ENCODE assay signal across 25 cellular contexts in the genomic region with DNA sequence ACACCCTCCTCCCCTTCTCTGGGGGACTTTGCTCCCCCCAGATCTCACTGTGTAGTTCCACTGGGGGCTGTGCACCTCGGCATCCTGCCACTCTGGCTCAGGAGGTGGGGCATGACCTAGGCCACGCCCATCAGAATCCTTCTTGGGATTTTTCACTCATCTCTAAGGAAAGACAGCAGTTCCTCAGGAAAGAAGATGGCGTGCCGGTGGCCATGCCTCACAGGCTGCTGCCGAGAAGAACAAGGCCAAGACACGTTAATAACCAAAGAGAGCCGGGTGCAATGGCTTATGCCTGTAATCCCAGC. TPM values are rescaled to one million over a fixed set of nuclear protein-coding genes. Genes with fewer than 3 reads are reported as not detected.
DNase-seq lines count a peak whose midpoint lies in the region; ATAC-seq, FAIRE-seq and TF ChIP-seq lines count a peak whose summit lies in the region.
"Had no signal": no experiment of that assay in that cellular context is flagged by ENCODE, and none has a peak within 500 bp of the region (broad histone marks: within the 10 kb centered on the region; RNA-seq: fewer than 3 reads in every experiment).

No MANE protein-coding gene starts in this region.

- no peak for FAIRE-seq in HepG2 (lab: Jason Lieb, UNC)
- FAIRE-seq: G401.6, GM12892, H54 had no signal

- TF ChIP-seq RAD21 in HepG2 (CRISPR knock-in tag; IDR thresholded peaks at IDR 0.05), result no peak

- H3K9ac ChIP-seq in HepG2 (ENCODE audit: insufficient read depth, low read depth, low read length), result no peak overlapping the region
- H3K9ac ChIP-seq: BLaER1 treated with 17β-estradiol and CSF1 and Interleukin-3, amounts not matched to agents 10 nM and 100 nM had no signal

- peak; percentile 50 for ATAC-seq in WTC11
- ATAC-seq in HepG2, result no peak
- ATAC-seq: SK-N-SH treated with all-trans-retinoic acid at 6 μM for 48 hours had no signal

- TF ChIP-seq CTCF in WTC11 (IDR thresholded peaks at IDR 0.05) (no peak), HepG2 (CRISPR knock-in tag; IDR thresholded peaks at IDR 0.05) (no peak), chondrocyte (IDR thresholded peaks at IDR 0.05) (no peak), PC-9 (conservative IDR thresholded peaks at IDR 0.05) (no peak)

- H3K4me3 ChIP-seq in HepG2 (replicated peaks in 1 of 3; ENCODE audit: insufficient read depth in 1 of 3, low read depth in 2 of 3, low read length in 3 of 3) (no peak overlapping the region), PC-9 (no peak overlapping the region)
- H3K4me3 ChIP-seq: BLaER1 treated with 17β-estradiol and CSF1 and Interleukin-3, amounts not matched to agents 10 nM and 100 nM; Peyer's patch had no signal

- H4K20me1 ChIP-seq in HepG2 (ENCODE audit: insufficient read depth, low read length) (no peaks in the 10 kb centered on the region), PC-9 (ENCODE audit: insufficient read depth) (no peaks in the 10 kb centered on the region)

- H3K27me3 ChIP-seq in HepG2 (ENCODE audit: control insufficient read depth in 1 of 2, insufficient read depth in 2 of 2, low read length in 2 of 2) (peaks cover 8 to 49% of the 10 kb centered on the region in 2 experiments; a peak in 4 of 5 replicates), PC-9 (ENCODE audit: insufficient read depth, low read depth) (0 out of 2 replicates have a peak, but pooled peaks cover 4% of the 10 kb centered on the region)

- H3K9me2 ChIP-seq in PC-9 (ENCODE audit: insufficient read depth), result no peaks in the 10 kb centered on the region

- H3K79me2 ChIP-seq in HepG2 (ENCODE audit: insufficient read depth, low read length) (no peaks in the 10 kb centered on the region), PC-9 (ENCODE audit: low read depth) (no peaks in the 10 kb centered on the region)

- H3K4me1 Mint-ChIP-seq in WTC11, result peaks cover 16% of the 10 kb centered on the region
- H3K4me1 Mint-ChIP-seq in chondrocyte (ENCODE audit: low read depth), result peaks cover 19% of the 10 kb centered on the region

- no peaks in the 10 kb centered on the region for H3K9me3 Mint-ChIP-seq in WTC11
- H3K9me3 Mint-ChIP-seq in chondrocyte (ENCODE audit: low read depth), result no peaks in the 10 kb centered on the region
- H3K9me3 Mint-ChIP-seq: CD4-positive, alpha-beta memory T cell had no signal

- H3K36me3 Mint-ChIP-seq in WTC11 (no peaks in the 10 kb centered on the region), chondrocyte (ENCODE audit: low read depth) (no peaks in the 10 kb centered on the region)
- H3K36me3 Mint-ChIP-seq: CD4-positive, alpha-beta memory T cell had no signal

- no peaks in the 10 kb centered on the region for H3F3A ChIP-seq in PC-9 (ENCODE audit: insufficient read depth, low read depth)

- in situ Hi-C loops in HepG2 (cut with HindIII; ENCODE audit: extremely low pct_ligation_motif_present, low pct_unique_long_range_greater_than_20kb), result no loop called here

- CTCF ChIA-PET in WTC11 (lab: Charles Lee), result interaction anchor here (0.6 to 2.0 kb wide), 4 partner anchors 10 to 45 kb away, joined by 3 to 14 read pairs (median 6); no protein-coding TSS in a partner anchor
- CTCF ChIA-PET in HepG2 (lab: Yijun Ruan, JAX; ENCODE audit: low intra/inter-chr PET ratio, low total read pairs), result no interaction called here
- CTCF ChIA-PET in PC-9 (lab: Charles Lee), result no interaction called here

- no peak overlapping the region for H3K4me3 Mint-ChIP-seq in WTC11
- no peak overlapping the region for H3K4me3 Mint-ChIP-seq in chondrocyte (ENCODE audit: unreplicated experiment)
- H3K4me3 Mint-ChIP-seq: HFFc6 had no signal

- H3K27ac ChIP-seq in HepG2 (ENCODE audit: extremely low read length, insufficient read depth, low read length) (no peak overlapping the region), PC-9 (no peak overlapping the region)
- H3K27ac ChIP-seq: 22Rv1; BLaER1 treated with 17β-estradiol and CSF1 and Interleukin-3, amounts not matched to agents 10 nM and 100 nM; HL-60; Peyer's patch had no signal

- H3K4me1 ChIP-seq in HepG2 (ENCODE audit: insufficient read depth, low read length), result no peaks in the 10 kb centered on the region
- H3K4me1 ChIP-seq in PC-9 (replicated peaks; ENCODE audit: insufficient read depth), result no peaks in the 10 kb centered on the region

- H3K27me3 Mint-ChIP-seq in WTC11 (ENCODE audit: low read depth) (peaks cover 35% of the 10 kb centered on the region), chondrocyte (ENCODE audit: low read depth) (peaks cover 3% of the 10 kb centered on the region)

- TF ChIP-seq EP300 in HepG2 (IDR thresholded peaks at IDR 0.05; ENCODE audit: low read depth in 2 of 2, low read length in 2 of 2), result no peak
- TF ChIP-seq EP300 in HepG2 (CRISPR knock-in tag; IDR thresholded peaks at IDR 0.05; ENCODE audit: borderline replicate concordance), result no peak

- BruUV-seq in HepG2 (replicated peaks; lab: Mats Ljungman, UMichigan), result no TSS peak
- BruUV-seq in PC-9 (replicated peaks; lab: Mats Ljungman, UMichigan), result no TSS peak

- POLR2A ChIA-PET in WTC11 (lab: Charles Lee) (no interaction called here), HepG2 (lab: Yijun Ruan, JAX) (no interaction called here), PC-9 (lab: Charles Lee; ENCODE audit: unreplicated experiment) (no interaction called here)

- no peak for TF ChIP-seq POLR2A in HepG2 (IDR thresholded peaks at IDR 0.05; ENCODE audit: insufficient read depth in 1 of 2, low read depth in 2 of 2, low read length in 2 of 2)

- WGBS in HepG2 (ENCODE audit: low lambda C conversion rate), result 52% methylated on average over 7 of the region's 7 CpGs

- intact Hi-C loops in HepG2 (cut with micrococcal nuclease; ENCODE audit: unreplicated experiment) (no loop called here), posterior vena cava (cut with DNase I) (no loop called here), PC-9 (cut with micrococcal nuclease; ENCODE audit: unreplicated experiment) (no loop called here)

- no peaks in the 10 kb centered on the region for H3K9me3 ChIP-seq in HepG2 (ENCODE audit: low read length)
- H3K9me3 ChIP-seq in PC-9 (ENCODE audit: insufficient read depth, low read depth), result no peaks in the 10 kb centered on the region
- H3K9me3 ChIP-seq: Peyer's patch had no signal

- no peak overlapping the region for H2AFZ ChIP-seq in HepG2 (ENCODE audit: low read length)
- H2AFZ ChIP-seq in PC-9, result no peak overlapping the region

- peak; percentile 82 for DNase-seq in NCI-H82 (lab: John Stamatoyannopoulos, UW)
- no peak for DNase-seq in NCI-H82 treated with DMSO at 0.1 percent for 48 hours (lab: John Stamatoyannopoulos, UW; ENCODE audit: unreplicated experiment)
- peak; percentile 51 for DNase-seq in WTC11 (ENCODE audit: low spot score)
- no peak for DNase-seq in HepG2 (ENCODE audit: low spot score)
- peak; percentile 28 for DNase-seq in posterior vena cava (ENCODE audit: low spot score)
- DNase-seq in chondrocyte (ENCODE audit: low spot score), result no peak
- DNase-seq in PC-9, result no peak
- DNase-seq in stimulated activated CD4-positive, alpha-beta T cell treated with anti-CD3 and anti-CD28 coated beads, Interleukin-2, amount 100 ng/mL, for 48 hours, result no peak
- DNase-seq: CD4-positive, alpha-beta memory T cell; HFFc6; KG1; NCI-H1092 treated with DMSO at 0.1 percent for 48 hours; NCI-H1436 treated with DMSO at 0.1 percent for 48 hours; NCI-H1930; NK-92 treated with Interleukin-12 subunit alpha and Interleukin-12 subunit beta, amount 100 ng/mL, for 24 hours; Peyer's patch had no signal

- H3K27ac Mint-ChIP-seq in WTC11 (no peak overlapping the region), chondrocyte (ENCODE audit: unreplicated experiment) (no peak overlapping the region)
- H3K27ac Mint-ChIP-seq: HFFc6 had no signal

- H3K36me3 ChIP-seq in HepG2 (replicated peaks in 1 of 2; ENCODE audit: control insufficient read depth in 1 of 2, insufficient read depth in 2 of 2, low read length in 2 of 2) (no peaks in the 10 kb centered on the region), PC-9 (ENCODE audit: low read depth) (no peaks in the 10 kb centered on the region)
- H3K36me3 ChIP-seq: BLaER1 treated with 17β-estradiol and CSF1 and Interleukin-3, amounts not matched to agents 10 nM and 100 nM; Peyer's patch had no signal

- H3K4me2 ChIP-seq in HepG2 (ENCODE audit: low read depth, low read length) (peak overlapping the region; percentile 11; the same call in 1 of the 2 replicates), PC-9 (no peak overlapping the region)
- H3K4me2 ChIP-seq: BLaER1 treated with 17β-estradiol and CSF1 and Interleukin-3, amounts not matched to agents 10 nM and 100 nM had no signal

TF ChIP-seq in WTC11, 78 proteins besides CTCF, POLR2A, EP300 and RAD21 (continues in another document):
- TF ChIP-seq SOX15 (CRISPR knock-in tag; IDR thresholded peaks at IDR 0.05), result no peak
- no peak for TF ChIP-seq ETV6 (CRISPR knock-in tag; IDR thresholded peaks at IDR 0.05)
- no peak for TF ChIP-seq NFYB (CRISPR knock-in tag; conservative IDR thresholded peaks at IDR 0.05; ENCODE audit: low read depth)

TF ChIP-seq in HepG2, 621 proteins besides CTCF, POLR2A, EP300 and RAD21 (continues in another document):
- TF ChIP-seq NR2C2 (CRISPR knock-in tag; IDR thresholded peaks at IDR 0.05; ENCODE audit: borderline replicate concordance) (no peak), SMARCE1 (IDR thresholded peaks at IDR 0.05; ENCODE audit: borderline replicate concordance) (no peak)

RNA-seq across cellular contexts. Expression of gene NMUR1, which starts 3.2 kb away (rescaled TPM):
- 0.42 to 0.44 TPM (median 0.44 TPM) in 3 replicates for total RNA-seq in WTC11 (2021)
- total RNA-seq in HepG2 (2016; rRNA removed; fragmentation: Illumina TruSeq; extraction: Trizol), result not detected in 2 replicates
- not detected in 2 replicates for total RNA-seq in HepG2 (2016; cell fraction: cytosol; rRNA removed; fragmentation: Illumina TruSeq; extraction: Trizol; ENCODE audit: low read depth)
- total RNA-seq in HepG2 (2016; cell fraction: insoluble cytoplasmic fraction; rRNA removed; fragmentation: Illumina TruSeq; extraction: Trizol), result not detected in 2 replicates
- total RNA-seq in HepG2 (2016; cell fraction: membrane; rRNA removed; fragmentation: Illumina TruSeq; extraction: Trizol), result not detected in 2 replicates
- total RNA-seq in HepG2 (2016; cell fraction: nucleus; rRNA removed; fragmentation: Illumina TruSeq; extraction: Trizol), result not detected in 2 replicates
- polyA plus RNA-seq in HepG2 (2011; rRNA removed), result not detected in 2 replicates
- polyA plus RNA-seq in HepG2 (2011; cell fraction: cytosol; rRNA removed), result not detected in 2 replicates
- not detected in 2 replicates for polyA plus RNA-seq in HepG2 (2011; cell fraction: nucleus; rRNA removed)
- polyA plus RNA-seq in HepG2 (2012), result not detected in 2 replicates
- polyA plus RNA-seq in HepG2 (2016; cell fraction: cytosol; fragmentation: Illumina TruSeq; extraction: Trizol; ENCODE audit: low read depth), result not detected in 2 replicates
- polyA plus RNA-seq in HepG2 (2016; cell fraction: insoluble cytoplasmic fraction; fragmentation: Illumina TruSeq; extraction: Trizol; ENCODE audit: low read depth), result not detected in 2 replicates
- polyA plus RNA-seq in HepG2 (2016; cell fraction: membrane; fragmentation: Illumina TruSeq; extraction: Trizol; ENCODE audit: low read depth), result not detected in 2 replicates
- polyA plus RNA-seq in HepG2 (2016; cell fraction: nucleus; fragmentation: Illumina TruSeq; extraction: Trizol; ENCODE audit: insufficient read depth, low read depth), result not detected in 2 replicates
- polyA minus RNA-seq in HepG2 (2011; rRNA and poly(A)+ RNA removed; ENCODE audit: low replicate concordance), result not detected in 2 replicates
- not detected in 2 replicates for polyA minus RNA-seq in HepG2 (2011; cell fraction: cytosol; rRNA and poly(A)+ RNA removed)
- not detected in 2 replicates for polyA minus RNA-seq in HepG2 (2011; cell fraction: nucleus; rRNA and poly(A)+ RNA removed)
- total RNA-seq in posterior vena cava, result 1 to 10 TPM; 5.3 to 7.4 TPM
- total RNA-seq in chondrocyte, result 0.10 TPM in 1 of 3 replicates, not detected in the others
- total RNA-seq in PC-9 (2021), result not detected in 2 replicates
- total RNA-seq: CD4-positive, alpha-beta memory T cell; HFFc6; HT-29; NCI-H460 had no signal

Comparison
In these comparisons a context has a peak if more than half of its experiments do, and no peak if none do; other contexts are left out.
1. DNase-seq: peak in NCI-H82 (single experiment), WTC11 (single experiment) and posterior vena cava (single experiment); none in NCI-H82 treated with DMSO at 0.1 percent for 48 hours (single experiment), HepG2 (single experiment), chondrocyte (single experiment), PC-9 (0 of 2) and stimulated activated CD4-positive, alpha-beta T cell treated with anti-CD3 and anti-CD28 coated beads, Interleukin-2, amount 100 ng/mL, for 48 hours (0 of 2).